In the genomic region with DNA sequence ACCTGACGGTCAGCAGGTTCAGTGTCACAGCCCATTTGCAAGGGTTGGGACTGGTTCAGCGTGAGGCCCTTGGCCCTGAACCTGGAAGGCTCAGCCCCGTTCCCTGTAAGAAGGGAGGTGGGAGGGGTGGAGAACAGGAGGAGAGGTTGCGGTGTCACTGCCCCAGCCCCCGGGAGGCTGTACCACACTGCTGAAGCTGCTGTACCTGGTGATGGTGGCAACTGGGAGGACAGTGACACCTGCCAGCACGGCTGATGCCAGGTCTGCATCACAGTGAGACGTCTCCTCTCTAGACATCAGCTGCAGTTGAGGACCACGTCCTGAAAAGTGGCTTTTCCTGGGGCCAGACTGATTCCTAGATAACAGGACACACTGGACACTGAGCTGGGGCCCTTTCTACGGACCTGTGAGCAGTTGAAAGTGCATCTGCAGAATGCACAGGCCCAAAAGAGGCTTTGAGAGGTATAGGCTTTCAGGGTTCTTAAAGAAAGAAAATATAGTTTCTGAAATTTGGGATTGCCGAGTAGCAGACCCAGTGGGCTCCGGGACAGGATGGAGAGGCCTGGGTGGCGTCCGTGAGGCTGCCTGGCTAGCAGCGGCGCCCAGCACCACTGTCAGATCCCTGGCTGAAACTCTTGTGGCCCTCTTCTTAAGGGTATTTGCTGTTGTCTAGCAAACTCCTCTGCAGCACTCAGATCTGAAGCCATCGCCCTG, we compare ENCODE assay signal across 18 cellular contexts. TPM values are rescaled to one million over a fixed set of nuclear protein-coding genes. Genes with fewer than 3 reads are reported as not detected.
DNase-seq lines count a peak whose midpoint lies in the region; ATAC-seq, FAIRE-seq and TF ChIP-seq lines count a peak whose summit lies in the region.
"Had no signal": no experiment of that assay in that cellular context is flagged by ENCODE, and none has a peak within 500 bp of the region (broad histone marks: within the 10 kb centered on the region; RNA-seq: fewer than 3 reads in every experiment).

No MANE protein-coding gene starts in this region.

- no peak for FAIRE-seq in K562 (lab: Jason Lieb, UNC)
- FAIRE-seq: A549 had no signal

- H2AFZ ChIP-seq in K562 (ENCODE audit: low read depth, low read length) = no peak overlapping the region

- no peaks in the 10 kb centered on the region for H3K79me2 ChIP-seq in K562 (ENCODE audit: control insufficient read depth, insufficient read depth, low read length)

- ATAC-seq in activated CD8-positive, alpha-beta T cell treated with anti-CD3 and anti-CD28 coated beads, Interleukin-2, amount 10 ng/mL, durations not matched to agents 7 days and 5 days = no peak
- no peak for ATAC-seq in activated CD8-positive, alpha-beta T cell treated with anti-CD3 and anti-CD28 coated beads for 36 hours
- no peak for ATAC-seq in K562
- ATAC-seq in mucosa of descending colon = peak; percentile 1
- no peak for ATAC-seq in upper lobe of right lung
- ATAC-seq in HG03196 (IDR thresholded peaks at IDR 0.05; ENCODE audit: unreplicated experiment) = no peak
- ATAC-seq: A549; activated naive CD4-positive, alpha-beta T cell treated with anti-CD3 and anti-CD28 coated beads, Interleukin-2, amount 50 U/mL, for 72 hours; sciatic nerve had no signal

- H3K9ac ChIP-seq in K562 (ENCODE audit: insufficient read depth in 1 of 2, low read depth in 2 of 2, low read length in 2 of 2) (peak overlapping the region in 1 of 2 experiments; percentile 28; a peak in 1 of 4 replicates), stomach smooth muscle (ENCODE audit: low read length in 2 of 2) (no peak overlapping the region)

- TF ChIP-seq CTCF in activated CD8-positive, alpha-beta T cell treated with anti-CD3 and anti-CD28 coated beads for 36 hours (IDR thresholded peaks at IDR 0.05) = no peak
- TF ChIP-seq CTCF in K562 (IDR thresholded peaks at IDR 0.05 in 2 of 3, conservative IDR thresholded peaks at IDR 0.05 in 1 of 3; ENCODE audit: insufficient read depth in 2 of 3, low read depth in 1 of 3, low read length in 3 of 3) = no peak
- no peak for TF ChIP-seq CTCF in mucosa of descending colon (IDR thresholded peaks at IDR 0.05)
- no peak for TF ChIP-seq CTCF in upper lobe of right lung (IDR thresholded peaks at IDR 0.05)

- WGBS in K562 (ENCODE audit: insufficient coverage, low coverage, missing lambda C conversion rate) = 87% methylated on average over 14 of the region's 16 CpGs

- H4K20me1 ChIP-seq in K562 (replicated peaks; ENCODE audit: control insufficient read depth, insufficient read depth, low read length) = no peaks in the 10 kb centered on the region

- CTCF ChIA-PET in activated CD8-positive, alpha-beta T cell treated with anti-CD3 and anti-CD28 coated beads, Interleukin-2, amount 10 ng/mL, durations not matched to agents 7 days and 5 days (lab: Charles Lee) = no interaction called here
- CTCF ChIA-PET in activated CD8-positive, alpha-beta T cell treated with anti-CD3 and anti-CD28 coated beads for 36 hours (lab: Charles Lee) = no interaction called here
- CTCF ChIA-PET in K562 (lab: Yijun Ruan, JAX; ENCODE audit: low intra/inter-chr PET ratio) = no interaction called here

- no peak overlapping the region for H3K4me3 Mint-ChIP-seq in activated CD8-positive, alpha-beta T cell treated with anti-CD3 and anti-CD28 coated beads, Interleukin-2, amount 10 ng/mL, durations not matched to agents 7 days and 5 days
- no peak overlapping the region for H3K4me3 Mint-ChIP-seq in activated CD8-positive, alpha-beta T cell treated with anti-CD3 and anti-CD28 coated beads for 36 hours
- H3K4me3 Mint-ChIP-seq: activated CD4-positive, alpha-beta memory T cell treated with anti-CD3 and anti-CD28 coated beads, Interleukin-2, amount 10 ng/mL, durations not matched to agents 7 days and 5 days had no signal

- POLR2A ChIA-PET in activated CD8-positive, alpha-beta T cell treated with anti-CD3 and anti-CD28 coated beads, Interleukin-2, amount 10 ng/mL, durations not matched to agents 7 days and 5 days (lab: Charles Lee) = interaction anchor here (0.5 kb wide), 1 partner anchor 26 kb away, joined by 3 read pairs; no protein-coding TSS in a partner anchor
- POLR2A ChIA-PET in activated CD8-positive, alpha-beta T cell treated with anti-CD3 and anti-CD28 coated beads for 36 hours (lab: Charles Lee) = interaction anchor here (2.0 kb wide), 1 partner anchor 49 kb away, joined by 7 read pairs; the partner anchor contains the start of gene COQ8A
- POLR2A ChIA-PET in K562 (lab: Yijun Ruan, JAX) = interaction anchor here (1.4 kb wide), 1 partner anchor 9 kb away, joined by 5 read pairs; no protein-coding TSS in a partner anchor

- no peaks in the 10 kb centered on the region for H3K36me3 Mint-ChIP-seq in activated CD8-positive, alpha-beta T cell treated with anti-CD3 and anti-CD28 coated beads, Interleukin-2, amount 10 ng/mL, durations not matched to agents 7 days and 5 days (ENCODE audit: low read depth)
- peaks cover 11% of the 10 kb centered on the region for H3K36me3 Mint-ChIP-seq in activated CD8-positive, alpha-beta T cell treated with anti-CD3 and anti-CD28 coated beads for 36 hours (ENCODE audit: low read depth)

- TF ChIP-seq POLR2A in K562 (conservative IDR thresholded peaks at IDR 0.05) = no peak

- TF ChIP-seq RAD21 in K562 (CRISPR knock-in tag; conservative IDR thresholded peaks at IDR 0.05 in 1 of 2, IDR thresholded peaks at IDR 0.05 in 1 of 2) = no peak

- no peaks in the 10 kb centered on the region for H3K27me3 ChIP-seq in K562 (ENCODE audit: control insufficient read depth in 2 of 2, insufficient read depth in 2 of 2, low read length in 2 of 2)
- H3K27me3 ChIP-seq in stomach smooth muscle (ENCODE audit: control insufficient read depth in 1 of 2, insufficient read depth in 2 of 2, low read length in 2 of 2) = no peaks in the 10 kb centered on the region
- H3K27me3 ChIP-seq in upper lobe of right lung = no peaks in the 10 kb centered on the region

- H3K27ac Mint-ChIP-seq in activated CD8-positive, alpha-beta T cell treated with anti-CD3 and anti-CD28 coated beads, Interleukin-2, amount 10 ng/mL, durations not matched to agents 7 days and 5 days = no peak overlapping the region
- H3K27ac Mint-ChIP-seq in activated CD8-positive, alpha-beta T cell treated with anti-CD3 and anti-CD28 coated beads for 36 hours = no peak overlapping the region
- H3K27ac Mint-ChIP-seq: activated CD4-positive, alpha-beta memory T cell treated with anti-CD3 and anti-CD28 coated beads, Interleukin-2, amount 10 ng/mL, durations not matched to agents 7 days and 5 days had no signal

- H3K4me1 ChIP-seq in K562 (replicated peaks in 1 of 2; ENCODE audit: control insufficient read depth in 2 of 2, insufficient read depth in 2 of 2, low read length in 2 of 2) (peaks cover 23 to 50% of the 10 kb centered on the region in 2 experiments), mucosa of descending colon (ENCODE audit: low read depth) (peaks cover 40% of the 10 kb centered on the region), stomach smooth muscle (ENCODE audit: control insufficient read depth, insufficient read depth, low read length) (peaks cover 31% of the 10 kb centered on the region), upper lobe of right lung (peaks cover 39% of the 10 kb centered on the region)
- H3K4me1 ChIP-seq: A549 had no signal

- TF ChIP-seq EP300 in K562 (IDR thresholded peaks at IDR 0.05; ENCODE audit: low read length) = no peak

- intact Hi-C loops in activated CD8-positive, alpha-beta T cell treated with anti-CD3 and anti-CD28 coated beads for 36 hours (cut with micrococcal nuclease) = no loop called here
- intact Hi-C loops in K562 (cut with micrococcal nuclease) (no loop called here), mucosa of descending colon (cut with DNase I, micrococcal nuclease) (no loop called here), upper lobe of right lung (cut with DNase I) (no loop called here)

- in situ Hi-C loops in K562 (cut with MboI) = no loop called here

- peaks cover 16% of the 10 kb centered on the region for H3K4me1 Mint-ChIP-seq in activated CD8-positive, alpha-beta T cell treated with anti-CD3 and anti-CD28 coated beads, Interleukin-2, amount 10 ng/mL, durations not matched to agents 7 days and 5 days (ENCODE audit: low read depth)
- peaks cover 24% of the 10 kb centered on the region for H3K4me1 Mint-ChIP-seq in activated CD8-positive, alpha-beta T cell treated with anti-CD3 and anti-CD28 coated beads for 36 hours (ENCODE audit: low read depth)

- peaks cover 3% of the 10 kb centered on the region for H3K9me1 ChIP-seq in K562 (ENCODE audit: control insufficient read depth, insufficient read depth, low read length)

- peak; percentile 16 for DNase-seq in activated CD8-positive, alpha-beta T cell treated with anti-CD3 and anti-CD28 coated beads, Interleukin-2, amount 10 ng/mL, durations not matched to agents 7 days and 5 days
- no peak for DNase-seq in activated CD8-positive, alpha-beta T cell treated with anti-CD3 and anti-CD28 coated beads for 36 hours
- no peak for DNase-seq in K562 (ENCODE audit: extremely low read depth in 1 of 4, low spot score in 3 of 4)
- DNase-seq in mucosa of descending colon = peak in 1 of 3 donors; percentile 51
- DNase-seq in upper lobe of right lung = no peak
- no peak for DNase-seq in epidermal melanocyte (ENCODE audit: insufficient read length, low spot score)
- DNase-seq: activated CD4-positive, alpha-beta memory T cell treated with anti-CD3 and anti-CD28 coated beads, Interleukin-2, amount 10 ng/mL, durations not matched to agents 7 days and 5 days; cortex of kidney; KBM-7; NCI-H1436 treated with DMSO at 0.1 percent for 48 hours; NCI-H526 treated with DMSO at 0.1 percent for 48 hours; RPMI8226; T1000 had no signal

- H3K27ac ChIP-seq in K562 (ENCODE audit: extremely low read depth, low read depth, low read length) (no peak overlapping the region), stomach smooth muscle (ENCODE audit: low read length) (peak overlapping the region; percentile 82), upper lobe of right lung (no peak overlapping the region)
- H3K27ac ChIP-seq: A549 had no signal

- H3K27me3 Mint-ChIP-seq in activated CD8-positive, alpha-beta T cell treated with anti-CD3 and anti-CD28 coated beads, Interleukin-2, amount 10 ng/mL, durations not matched to agents 7 days and 5 days (ENCODE audit: low read depth) = no peaks in the 10 kb centered on the region
- H3K27me3 Mint-ChIP-seq in activated CD8-positive, alpha-beta T cell treated with anti-CD3 and anti-CD28 coated beads for 36 hours = no peaks in the 10 kb centered on the region
- H3K27me3 Mint-ChIP-seq: activated CD4-positive, alpha-beta memory T cell treated with anti-CD3 and anti-CD28 coated beads, Interleukin-2, amount 10 ng/mL, durations not matched to agents 7 days and 5 days had no signal

- H3K36me3 ChIP-seq in K562 (ENCODE audit: control insufficient read depth, insufficient read depth, low read length) (peaks cover 56% of the 10 kb centered on the region), mucosa of descending colon (ENCODE audit: low read depth) (peaks cover under 1% of the 10 kb centered on the region), stomach smooth muscle (ENCODE audit: control insufficient read depth in 2 of 2, insufficient read depth in 2 of 2, low read length in 2 of 2) (peaks cover 15 to 27% of the 10 kb centered on the region in 2 donors), upper lobe of right lung (peaks cover 38% of the 10 kb centered on the region)

- no peaks in the 10 kb centered on the region for H3K9me3 Mint-ChIP-seq in activated CD8-positive, alpha-beta T cell treated with anti-CD3 and anti-CD28 coated beads, Interleukin-2, amount 10 ng/mL, durations not matched to agents 7 days and 5 days (ENCODE audit: insufficient read depth)
- H3K9me3 Mint-ChIP-seq in activated CD8-positive, alpha-beta T cell treated with anti-CD3 and anti-CD28 coated beads for 36 hours = no peaks in the 10 kb centered on the region
- H3K9me3 Mint-ChIP-seq: activated CD4-positive, alpha-beta memory T cell treated with anti-CD3 and anti-CD28 coated beads, Interleukin-2, amount 10 ng/mL, durations not matched to agents 7 days and 5 days; activated naive CD4-positive, alpha-beta T cell treated with anti-CD3 and anti-CD28 coated beads, Interleukin-2, amount 50 U/mL, for 72 hours had no signal

- no peak overlapping the region for H3K4me3 ChIP-seq in K562
- no peak overlapping the region for H3K4me3 ChIP-seq in mucosa of descending colon
- H3K4me3 ChIP-seq in stomach smooth muscle (ENCODE audit: low read length in 2 of 2) = no peak overlapping the region
- no peak overlapping the region for H3K4me3 ChIP-seq in upper lobe of right lung
- H3K4me3 ChIP-seq: A549 had no signal

- H3K9me3 ChIP-seq in K562 (replicated peaks; ENCODE audit: control insufficient read depth, insufficient read depth, low read depth, low read length) (no peaks in the 10 kb centered on the region), mucosa of descending colon (no peaks in the 10 kb centered on the region), stomach smooth muscle (ENCODE audit: control insufficient read depth in 2 of 2, low read length in 2 of 2) (no peaks in the 10 kb centered on the region), upper lobe of right lung (no peaks in the 10 kb centered on the region)
- H3K9me3 ChIP-seq: A549 had no signal

- H3K4me2 ChIP-seq in K562 (ENCODE audit: insufficient read depth, low read length) = no peak overlapping the region
- H3K4me2 ChIP-seq: A549 had no signal

- BruUV-seq in K562 (replicated peaks; lab: Mats Ljungman, UMichigan) = no TSS peak

RNA-seq across cellular contexts. Expression of gene COQ8A, which starts 47.7 kb away (rescaled TPM):
- 10 to 100 TPM; 12.1 to 16.4 TPM for total RNA-seq in activated CD8-positive, alpha-beta T cell treated with anti-CD3 and anti-CD28 coated beads, Interleukin-2, amount 10 ng/mL, durations not matched to agents 7 days and 5 days
- 10 to 100 TPM; 25.3 to 27.2 TPM for total RNA-seq in activated CD8-positive, alpha-beta T cell treated with anti-CD3 and anti-CD28 coated beads for 36 hours
- total RNA-seq in K562 (2011; cell fraction: chromatin; rRNA removed; ENCODE audit: low replicate concordance) = 36.8 and 53.6 TPM in 2 replicates
- 34.5 and 34.7 TPM in 2 replicates for total RNA-seq in K562 (2011; cell fraction: nucleolus; rRNA removed)
- 35.6 and 48.2 TPM in 2 replicates for total RNA-seq in K562 (2011; cell fraction: nucleoplasm; rRNA removed)
- total RNA-seq in K562 (2014; rRNA removed) = 40.1 and 45.0 TPM in 2 replicates
- 18.4 and 18.6 TPM in 2 replicates for total RNA-seq in K562 (2014; rRNA removed; fragmentation: Illumina TruSeq; extraction: Trizol)
- total RNA-seq in K562 (2015; rRNA removed; fragmentation: Illumina TruSeq; extraction: Trizol) = 20.5 and 20.7 TPM in 2 replicates
- 44.3 and 54.3 TPM in 2 replicates for total RNA-seq in K562 (2021)
- 38.4 and 40.1 TPM in 2 replicates for polyA plus RNA-seq in K562 (2011; rRNA removed)
- 36.3 and 44.9 TPM in 2 replicates for polyA plus RNA-seq in K562 (2011; cell fraction: cytosol; rRNA removed)
- polyA plus RNA-seq in K562 (2011; cell fraction: nucleus; rRNA removed) = 78.8 and 89.1 TPM in 2 replicates
- polyA plus RNA-seq in K562 (2012) = 27.1 and 42.6 TPM in 2 replicates
- polyA plus RNA-seq in K562 (2014; fragmentation: Illumina TruSeq; extraction: Trizol) = 32.4 and 42.5 TPM in 2 replicates
- 1 to 10 TPM; 2.6 to 4.1 TPM for polyA plus RNA-seq in K562 (2014; fragmentation: Nextera tagmentation; extraction: Ambion mirVana)
- polyA plus RNA-seq in K562 (2014; rRNA removed) = 38.0 and 45.7 TPM in 2 replicates
- 18.9 and 22.0 TPM in 2 replicates for polyA minus RNA-seq in K562 (2011; rRNA and poly(A)+ RNA removed)
- 18.2 and 22.0 TPM in 2 replicates for polyA minus RNA-seq in K562 (2011; cell fraction: cytosol; rRNA and poly(A)+ RNA removed)
- polyA minus RNA-seq in K562 (2011; cell fraction: nucleus; rRNA and poly(A)+ RNA removed) = 18.6 and 21.1 TPM in 2 replicates
- total RNA-seq in mucosa of descending colon = 10 to 100 TPM; 47.3 to 77.9 (median 67.1) TPM
- total RNA-seq in upper lobe of right lung = 30.6 TPM
